Comparison of ENCODE assay signal across 23 cellular contexts in genomic region chr2:11642972-11643371, GRCh38. TPM values are rescaled to one million over a fixed set of nuclear protein-coding genes. Genes with fewer than 3 reads are reported as not detected.
"Had no signal": no experiment of that assay in that cellular context is flagged by ENCODE, and none has a peak within 500 bp of the region (broad histone marks: within the 10 kb centered on the region; RNA-seq: fewer than 3 reads in every experiment).

No MANE protein-coding gene starts in this region.

- H3K27me3 ChIP-seq: hepatocyte, upper lobe of right lung had no signal

- H3K4me3 ChIP-seq: hepatocyte, spleen, thoracic aorta, upper lobe of right lung had no signal

- H3K36me3 Mint-ChIP-seq: activated CD8-positive, alpha-beta memory T cell treated with anti-CD3 and anti-CD28 coated beads, Interleukin-2, amount 10 ng/mL, durations not matched to agents 7 days and 5 days; activated naive CD8-positive, alpha-beta T cell treated with anti-CD3 and anti-CD28 coated beads, Interleukin-2, amount 10 ng/mL, durations not matched to agents 7 days and 5 days; memory B cell; naive thymus-derived CD8-positive, alpha-beta T cell; stimulated activated naive B cell treated with anti-CD40 and anti-IgM and Interleukin-4, amounts not matched to agents 10 μg/mL and 1 μg/mL and 100 μg/mL, for 72 hours had no signal

- H3K36me3 ChIP-seq: spleen, thoracic aorta, upper lobe of right lung had no signal

- H3K27ac ChIP-seq: foreskin keratinocyte, hepatocyte, spleen, thoracic aorta, upper lobe of right lung had no signal

- H2AFZ ChIP-seq: hepatocyte had no signal

- ATAC-seq: activated CD8-positive, alpha-beta memory T cell treated with anti-CD3 and anti-CD28 coated beads, Interleukin-2, amount 10 ng/mL, durations not matched to agents 7 days and 5 days; activated T-helper 17 cell treated with anti-CD3 and anti-CD28 coated beads, Interleukin-2, amount 50 U/mL, for 72 hours; effector memory CD8-positive, alpha-beta T cell; foreskin keratinocyte; naive thymus-derived CD8-positive, alpha-beta T cell; stimulated activated naive B cell treated with anti-CD40 and anti-IgM and Interleukin-4, amounts not matched to agents 10 μg/mL and 1 μg/mL and 100 μg/mL, for 72 hours; upper lobe of right lung had no signal

- H3K9me3 ChIP-seq: spleen, thoracic aorta, upper lobe of right lung had no signal

- H3K4me1 Mint-ChIP-seq: activated CD4-positive, alpha-beta memory T cell treated with anti-CD3 and anti-CD28 coated beads, Interleukin-2, amount 10 ng/mL, durations not matched to agents 7 days and 5 days; activated CD8-positive, alpha-beta memory T cell treated with anti-CD3 and anti-CD28 coated beads, Interleukin-2, amount 10 ng/mL, durations not matched to agents 7 days and 5 days; activated naive CD8-positive, alpha-beta T cell treated with anti-CD3 and anti-CD28 coated beads, Interleukin-2, amount 10 ng/mL, durations not matched to agents 7 days and 5 days; activated T-helper 17 cell treated with anti-CD3 and anti-CD28 coated beads, Interleukin-2, amount 50 U/mL, for 72 hours; memory B cell; naive thymus-derived CD8-positive, alpha-beta T cell; stimulated activated naive B cell treated with anti-CD40 and anti-IgM and Interleukin-4, amounts not matched to agents 10 μg/mL and 1 μg/mL and 100 μg/mL, for 72 hours had no signal

- H3K4me3 Mint-ChIP-seq: activated CD4-positive, alpha-beta memory T cell treated with anti-CD3 and anti-CD28 coated beads, Interleukin-2, amount 10 ng/mL, durations not matched to agents 7 days and 5 days; activated CD8-positive, alpha-beta memory T cell treated with anti-CD3 and anti-CD28 coated beads, Interleukin-2, amount 10 ng/mL, durations not matched to agents 7 days and 5 days; activated naive CD8-positive, alpha-beta T cell treated with anti-CD3 and anti-CD28 coated beads, Interleukin-2, amount 10 ng/mL, durations not matched to agents 7 days and 5 days; activated T-helper 17 cell treated with anti-CD3 and anti-CD28 coated beads, Interleukin-2, amount 50 U/mL, for 72 hours; effector memory CD8-positive, alpha-beta T cell; memory B cell; naive thymus-derived CD8-positive, alpha-beta T cell; stimulated activated naive B cell treated with anti-CD40 and anti-IgM and Interleukin-4, amounts not matched to agents 10 μg/mL and 1 μg/mL and 100 μg/mL, for 72 hours had no signal

- DNase-seq: activated CD4-positive, alpha-beta memory T cell treated with anti-CD3 and anti-CD28 coated beads, Interleukin-2, amount 10 ng/mL, durations not matched to agents 7 days and 5 days; activated CD4-positive, alpha-beta T cell treated with anti-CD3 and anti-CD28 coated beads for 4 hours; activated CD8-positive, alpha-beta memory T cell treated with anti-CD3 and anti-CD28 coated beads, Interleukin-2, amount 10 ng/mL, durations not matched to agents 7 days and 5 days; activated naive CD4-positive, alpha-beta T cell; activated naive CD8-positive, alpha-beta T cell treated with anti-CD3 and anti-CD28 coated beads, Interleukin-2, amount 10 ng/mL, durations not matched to agents 7 days and 5 days; activated T-cell treated with anti-CD3 and anti-CD28 coated beads, Interleukin-2, amount 50 U/mL, for 1 hour; amygdala; caudate nucleus; effector memory CD8-positive, alpha-beta T cell; foreskin keratinocyte; naive thymus-derived CD8-positive, alpha-beta T cell; spleen; stimulated activated naive B cell treated with anti-CD40 and anti-IgM and Interleukin-4, amounts not matched to agents 10 μg/mL and 1 μg/mL and 100 μg/mL, for 72 hours; upper lobe of right lung had no signal

- H3K9me3 Mint-ChIP-seq: activated CD4-positive, alpha-beta memory T cell treated with anti-CD3 and anti-CD28 coated beads, Interleukin-2, amount 10 ng/mL, durations not matched to agents 7 days and 5 days; activated naive CD8-positive, alpha-beta T cell treated with anti-CD3 and anti-CD28 coated beads, Interleukin-2, amount 10 ng/mL, durations not matched to agents 7 days and 5 days; activated T-helper 17 cell treated with anti-CD3 and anti-CD28 coated beads, Interleukin-2, amount 50 U/mL, for 72 hours; effector memory CD8-positive, alpha-beta T cell; memory B cell; naive thymus-derived CD8-positive, alpha-beta T cell; stimulated activated naive B cell treated with anti-CD40 and anti-IgM and Interleukin-4, amounts not matched to agents 10 μg/mL and 1 μg/mL and 100 μg/mL, for 72 hours had no signal

- H3K79me2 ChIP-seq: hepatocyte had no signal

- H3K27ac Mint-ChIP-seq: activated CD4-positive, alpha-beta memory T cell treated with anti-CD3 and anti-CD28 coated beads, Interleukin-2, amount 10 ng/mL, durations not matched to agents 7 days and 5 days; activated CD8-positive, alpha-beta memory T cell treated with anti-CD3 and anti-CD28 coated beads, Interleukin-2, amount 10 ng/mL, durations not matched to agents 7 days and 5 days; activated naive CD8-positive, alpha-beta T cell treated with anti-CD3 and anti-CD28 coated beads, Interleukin-2, amount 10 ng/mL, durations not matched to agents 7 days and 5 days; activated T-helper 17 cell treated with anti-CD3 and anti-CD28 coated beads, Interleukin-2, amount 50 U/mL, for 72 hours; effector memory CD8-positive, alpha-beta T cell; memory B cell; naive thymus-derived CD8-positive, alpha-beta T cell; stimulated activated naive B cell treated with anti-CD40 and anti-IgM and Interleukin-4, amounts not matched to agents 10 μg/mL and 1 μg/mL and 100 μg/mL, for 72 hours had no signal

- H3K4me2 ChIP-seq: hepatocyte had no signal

- H3K4me1 ChIP-seq: foreskin keratinocyte, spleen, upper lobe of right lung had no signal

RNA-seq across cellular contexts. Expression of gene NTSR2, which starts 27.0 kb away (rescaled TPM):
- total RNA-seq: activated CD4-positive, alpha-beta memory T cell treated with anti-CD3 and anti-CD28 coated beads, Interleukin-2, amount 10 ng/mL, durations not matched to agents 7 days and 5 days; activated CD8-positive, alpha-beta memory T cell treated with anti-CD3 and anti-CD28 coated beads, Interleukin-2, amount 10 ng/mL, durations not matched to agents 7 days and 5 days; activated naive CD8-positive, alpha-beta T cell treated with anti-CD3 and anti-CD28 coated beads, Interleukin-2, amount 10 ng/mL, durations not matched to agents 7 days and 5 days; activated T-helper 17 cell treated with anti-CD3 and anti-CD28 coated beads, Interleukin-2, amount 50 U/mL, for 72 hours; dermis microvascular lymphatic vessel endothelial cell; foreskin keratinocyte; hepatocyte; liver; naive thymus-derived CD8-positive, alpha-beta T cell; osteocyte; pulmonary artery endothelial cell; spleen; T-helper 2 cell treated with Interferon-gamma antibody and Interleukin-4, amounts not matched to agents 100 ng/mL and 5 ng/mL, for 36 hours; thoracic aorta; upper lobe of right lung had no signal
- polyA plus RNA-seq: foreskin keratinocyte; liver; naive thymus-derived CD8-positive, alpha-beta T cell; spleen had no signal
